ENCODE assay signal across 9 cellular contexts in genomic region chr1:37807220-37807554, GRCh38. TPM values are rescaled to one million over a fixed set of nuclear protein-coding genes. Genes with fewer than 3 reads are reported as not detected.
A peak's percentile ranks its signal among the peaks of the same experiment; 100 is the strongest.
DNase-seq lines count a peak whose midpoint lies in the region; ATAC-seq lines count a peak whose summit lies in the region.
"Had no signal": no experiment of that assay in that cellular context is flagged by ENCODE, and none has a peak within 500 bp of the region (broad histone marks: within the 10 kb centered on the region; RNA-seq: fewer than 3 reads in every experiment).

No MANE protein-coding gene starts in this region.

- DNase-seq in LHCN-M2 (ENCODE audit: low read depth), result peak; percentile 45
- no peak for DNase-seq in natural killer cell treated with Interleukin-12 subunit alpha and Interleukin-12 subunit beta and Interleukin-15 and Interleukin-18, amount 100 ng/mL, for 72 hours (ENCODE audit: low spot score)
- no peak for DNase-seq in NCI-H1105 (lab: John Stamatoyannopoulos, UW)
- DNase-seq in activated CD4-positive, CD25-positive, alpha-beta regulatory T cell treated with anti-CD3 and anti-CD28 coated beads, Interleukin-2, amount 50 U/mL, for 72 hours, result no peak
- DNase-seq in stimulated activated CD8-positive, alpha-beta memory T cell treated with anti-CD3 and anti-CD28 coated beads, Interleukin-4, amount 100 ng/mL, for 48 hours, result no peak

- H3K4me3 ChIP-seq in BLaER1, result peak overlapping the region; percentile 100

- H3K27ac ChIP-seq in BLaER1, result peak overlapping the region; percentile 99

- H3K27me3 Mint-ChIP-seq in dendritic cell treated with granulocyte-macrophage colony-stimulating factor and Interleukin-4, amounts not matched to agents 40 ng/mL and 50 ng/mL, for 4 days, result no peaks in the 10 kb centered on the region
- no peaks in the 10 kb centered on the region for H3K27me3 Mint-ChIP-seq in natural killer cell treated with Interleukin-12 subunit alpha and Interleukin-12 subunit beta and Interleukin-15 and Interleukin-18, amount 100 ng/mL, for 72 hours

- H3K4me2 ChIP-seq in BLaER1, result peak overlapping the region; percentile 72

- peaks cover 38% of the 10 kb centered on the region for H3K4me1 Mint-ChIP-seq in dendritic cell treated with granulocyte-macrophage colony-stimulating factor and Interleukin-4, amounts not matched to agents 40 ng/mL and 50 ng/mL, for 4 days (ENCODE audit: low read depth)
- peaks cover 29 to 36% of the 10 kb centered on the region in 2 donors for H3K4me1 Mint-ChIP-seq in natural killer cell treated with Interleukin-12 subunit alpha and Interleukin-12 subunit beta and Interleukin-15 and Interleukin-18, amount 100 ng/mL, for 72 hours (ENCODE audit: low read depth in 2 of 2)

- peak overlapping the region; percentile 99 for H3K9ac ChIP-seq in BLaER1

- ATAC-seq in natural killer cell treated with Interleukin-12 subunit alpha and Interleukin-12 subunit beta and Interleukin-15 and Interleukin-18, amount 100 ng/mL, for 72 hours, result no peak
- no peak for ATAC-seq in GM18873 (IDR thresholded peaks at IDR 0.05; ENCODE audit: low FRiP score, unreplicated experiment)

- H3K4me1 ChIP-seq in BLaER1, result peaks cover 24% of the 10 kb centered on the region

- H4K20me1 ChIP-seq in BLaER1, result peaks cover 65% of the 10 kb centered on the region

- H3K36me3 ChIP-seq in BLaER1, result peaks cover 52% of the 10 kb centered on the region

- no peaks in the 10 kb centered on the region for H3K9me3 Mint-ChIP-seq in dendritic cell treated with granulocyte-macrophage colony-stimulating factor and Interleukin-4, amounts not matched to agents 40 ng/mL and 50 ng/mL, for 4 days
- no peaks in the 10 kb centered on the region for H3K9me3 Mint-ChIP-seq in natural killer cell treated with Interleukin-12 subunit alpha and Interleukin-12 subunit beta and Interleukin-15 and Interleukin-18, amount 100 ng/mL, for 72 hours

- H3K27ac Mint-ChIP-seq in dendritic cell treated with granulocyte-macrophage colony-stimulating factor and Interleukin-4, amounts not matched to agents 40 ng/mL and 50 ng/mL, for 4 days, result peak overlapping the region; percentile 94
- H3K27ac Mint-ChIP-seq in natural killer cell treated with Interleukin-12 subunit alpha and Interleukin-12 subunit beta and Interleukin-15 and Interleukin-18, amount 100 ng/mL, for 72 hours, result peak overlapping the region; percentile 80 to 90

- H3K36me3 Mint-ChIP-seq in dendritic cell treated with granulocyte-macrophage colony-stimulating factor and Interleukin-4, amounts not matched to agents 40 ng/mL and 50 ng/mL, for 4 days (ENCODE audit: low read depth), result peaks cover 74% of the 10 kb centered on the region
- peaks cover 13% of the 10 kb centered on the region for H3K36me3 Mint-ChIP-seq in natural killer cell treated with Interleukin-12 subunit alpha and Interleukin-12 subunit beta and Interleukin-15 and Interleukin-18, amount 100 ng/mL, for 72 hours

- peak overlapping the region; percentile 85 for H3K4me3 Mint-ChIP-seq in dendritic cell treated with granulocyte-macrophage colony-stimulating factor and Interleukin-4, amounts not matched to agents 40 ng/mL and 50 ng/mL, for 4 days
- peak overlapping the region; percentile 91 for H3K4me3 Mint-ChIP-seq in natural killer cell treated with Interleukin-12 subunit alpha and Interleukin-12 subunit beta and Interleukin-15 and Interleukin-18, amount 100 ng/mL, for 72 hours

- H3K9me3 ChIP-seq in BLaER1, result no peaks in the 10 kb centered on the region

- H3K27me3 ChIP-seq in BLaER1, result no peaks in the 10 kb centered on the region

- intact Hi-C loops in dendritic cell treated with granulocyte-macrophage colony-stimulating factor and Interleukin-4, amounts not matched to agents 40 ng/mL and 50 ng/mL, for 4 days (cut with micrococcal nuclease), result loop anchor here (5.0 to 10.0 kb wide), 2 partner anchors 188 to 210 kb away; partner anchors contain the start of genes GNL2 and SF3A3

RNA-seq across cellular contexts. Expression of gene C1orf122, which starts 0.4 kb away (rescaled TPM):
- total RNA-seq in LHCN-M2 (2014; rRNA removed), result 81.4 and 86.5 TPM in 2 replicates
- 61.9 TPM for polyA plus RNA-seq in LHCN-M2 (2012)
- total RNA-seq in natural killer cell treated with Interleukin-12 subunit alpha and Interleukin-12 subunit beta and Interleukin-15 and Interleukin-18, amount 100 ng/mL, for 72 hours, result 10 to 100 TPM; 29.2 to 33.3 TPM

RNA-seq across cellular contexts. Expression of gene YRDC, which starts 0.8 kb away (rescaled TPM):
- total RNA-seq in LHCN-M2 (2014; rRNA removed), result 24.1 and 29.0 TPM in 2 replicates
- 12.3 TPM for polyA plus RNA-seq in LHCN-M2 (2012)
- total RNA-seq in natural killer cell treated with Interleukin-12 subunit alpha and Interleukin-12 subunit beta and Interleukin-15 and Interleukin-18, amount 100 ng/mL, for 72 hours, result 10 to 100 TPM; 72.0 to 82.9 TPM

RNA-seq across cellular contexts. Expression of gene MANEAL, which starts 13.5 kb away (rescaled TPM):
- 2.5 and 2.9 TPM in 2 replicates for total RNA-seq in LHCN-M2 (2014; rRNA removed)
- 2.0 TPM for polyA plus RNA-seq in LHCN-M2 (2012)
- 1 to 10 TPM; 2.8 to 9.0 TPM for total RNA-seq in natural killer cell treated with Interleukin-12 subunit alpha and Interleukin-12 subunit beta and Interleukin-15 and Interleukin-18, amount 100 ng/mL, for 72 hours

RNA-seq across cellular contexts. Expression of gene EPHA10, which starts 42.3 kb away (rescaled TPM):
- total RNA-seq in LHCN-M2 (2014; rRNA removed), result not detected in 2 replicates
- not detected for polyA plus RNA-seq in LHCN-M2 (2012)
- not detected for total RNA-seq in natural killer cell treated with Interleukin-12 subunit alpha and Interleukin-12 subunit beta and Interleukin-15 and Interleukin-18, amount 100 ng/mL, for 72 hours
- total RNA-seq: subcutaneous adipose tissue had no signal

RNA-seq across cellular contexts. Expression of gene MTF1, which starts 52.2 kb away (rescaled TPM):
- total RNA-seq in LHCN-M2 (2014; rRNA removed), result 1.6 and 2.1 TPM in 2 replicates
- 3.2 TPM for polyA plus RNA-seq in LHCN-M2 (2012)
- 10 to 100 TPM; 54.0 to 65.3 TPM for total RNA-seq in natural killer cell treated with Interleukin-12 subunit alpha and Interleukin-12 subunit beta and Interleukin-15 and Interleukin-18, amount 100 ng/mL, for 72 hours
